ENCODE assay signal across 8 cellular contexts in genomic region chr11:110711448-110711775, GRCh38. TPM values are rescaled to one million over a fixed set of nuclear protein-coding genes. Genes with fewer than 3 reads are reported as not detected.
A peak's percentile ranks its signal among the peaks of the same experiment; 100 is the strongest.
DNase-seq lines count a peak whose midpoint lies in the region; ATAC-seq, FAIRE-seq and TF ChIP-seq lines count a peak whose summit lies in the region.

No MANE protein-coding gene starts in this region.

- H3K27me3 Mint-ChIP-seq in activated T-cell treated with anti-CD3 and anti-CD28 coated beads, Interleukin-2, amount 50 U/mL, for 4 hours (ENCODE audit: low read depth): peaks cover 62% of the 10 kb centered on the region

- H2BK5ac ChIP-seq in mesenchymal stem cell (ENCODE audit: low read depth, low read length, poor library complexity, severe bottlenecking): no peak overlapping the region

- H3K18ac ChIP-seq in mesenchymal stem cell (ENCODE audit: low read depth in 1 of 2, low read length in 2 of 2): peak overlapping the region in 1 of 2 experiments; percentile 46

- DNase-seq in activated T-cell treated with anti-CD3 and anti-CD28 coated beads, Interleukin-2, amount 50 U/mL, for 4 hours: no peak
- no peak for DNase-seq in activated T-cell treated with anti-CD3 and anti-CD28 coated beads for 4 hours
- DNase-seq in astrocyte of the cerebellum (ENCODE audit: low read depth): no peak
- DNase-seq in mesenchymal stem cell: no peak
- no peak for DNase-seq in tibial artery
- DNase-seq in hippocampal formation (lab: John Stamatoyannopoulos, UW): no peak
- DNase-seq in germinal center (ENCODE audit: low spot score): no peak
- no peak for DNase-seq in HTR-8/SVneo (ENCODE audit: insufficient read length, low spot score)

- H2BK15ac ChIP-seq in mesenchymal stem cell (ENCODE audit: low read depth, poor library complexity, severe bottlenecking): no peak overlapping the region

- no peaks in the 10 kb centered on the region for H3K36me3 Mint-ChIP-seq in activated T-cell treated with anti-CD3 and anti-CD28 coated beads, Interleukin-2, amount 50 U/mL, for 4 hours (ENCODE audit: insufficient read depth)

- H3K4me2 ChIP-seq in mesenchymal stem cell (ENCODE audit: low read length, poor library complexity, severe bottlenecking): peak overlapping the region; percentile 81

- H3K9me3 Mint-ChIP-seq in activated T-cell treated with anti-CD3 and anti-CD28 coated beads, Interleukin-2, amount 50 U/mL, for 4 hours: no peaks in the 10 kb centered on the region

- intact Hi-C loops in tibial artery (cut with DNase I; ENCODE audit: low total_unique reads): loop anchor here (5.0 kb wide), 1 partner anchor 516 kb away; no protein-coding TSS in a partner anchor

- FAIRE-seq in HTR-8/SVneo (lab: Jason Lieb, UNC): no peak

- peaks cover 21% of the 10 kb centered on the region for H3K4me1 ChIP-seq in mesenchymal stem cell (ENCODE audit: control insufficient read depth, insufficient read depth, low read depth, low read length)
- peaks cover 0 to 31% (median 20%) of the 10 kb centered on the region in 4 donors for H3K4me1 ChIP-seq in tibial artery

- H3K9me3 ChIP-seq in mesenchymal stem cell (ENCODE audit: control insufficient read depth, low read length): no peaks in the 10 kb centered on the region
- H3K9me3 ChIP-seq in tibial artery: no peaks in the 10 kb centered on the region

- no peaks in the 10 kb centered on the region for H3K36me3 ChIP-seq in mesenchymal stem cell (ENCODE audit: control insufficient read depth in 1 of 2, insufficient read depth in 2 of 2, low read depth in 1 of 2, low read length in 2 of 2)
- H3K36me3 ChIP-seq in tibial artery: no peaks in the 10 kb centered on the region

- peak overlapping the region in 1 of 2 experiments; percentile 29 for H2BK12ac ChIP-seq in mesenchymal stem cell (ENCODE audit: low read length in 2 of 2)

- no peak overlapping the region for H4K91ac ChIP-seq in mesenchymal stem cell (ENCODE audit: low read length)

- H3K4me3 Mint-ChIP-seq in activated T-cell treated with anti-CD3 and anti-CD28 coated beads, Interleukin-2, amount 50 U/mL, for 4 hours: peak overlapping the region; percentile 62

- peak overlapping the region; percentile 86 for H2AFZ ChIP-seq in mesenchymal stem cell (ENCODE audit: low read depth, low read length)

- H3K4me3 ChIP-seq in astrocyte of the cerebellum (ENCODE audit: low read depth, low read length) (peak overlapping the region; percentile 68), mesenchymal stem cell (ENCODE audit: insufficient read depth in 1 of 2, low read depth in 1 of 2, low read length in 2 of 2) (peak overlapping the region; percentile 42 to 78), tibial artery (peak overlapping the region; percentile 60 to 67)

- H3K79me1 ChIP-seq in mesenchymal stem cell (replicated peaks; ENCODE audit: low read length, poor library complexity, severe bottlenecking): no peaks in the 10 kb centered on the region

- no peak overlapping the region for H4K8ac ChIP-seq in mesenchymal stem cell (ENCODE audit: low read length)

- no peak overlapping the region for H3K27ac ChIP-seq in mesenchymal stem cell (ENCODE audit: low read length, poor library complexity, severe bottlenecking)
- H3K27ac ChIP-seq in tibial artery: peak overlapping the region; percentile 66 to 68

- H2BK120ac ChIP-seq in mesenchymal stem cell (ENCODE audit: low read depth, low read length): no peak overlapping the region

- H3K4ac ChIP-seq in mesenchymal stem cell (ENCODE audit: low read depth in 1 of 2, low read length in 2 of 2): no peak overlapping the region

- peak overlapping the region; percentile 71 for H3K9ac ChIP-seq in mesenchymal stem cell (ENCODE audit: low read length)

- 2% methylated on average over 24 of the region's 24 CpGs for WGBS in mesenchymal stem cell

- no peak overlapping the region for H2AK5ac ChIP-seq in mesenchymal stem cell (ENCODE audit: low read length, severe bottlenecking)

- H3K27me3 ChIP-seq in mesenchymal stem cell (ENCODE audit: control insufficient read depth in 1 of 2, insufficient read depth in 1 of 2, low read length in 2 of 2): peaks cover 0 to 45% of the 10 kb centered on the region in 2 experiments
- H3K27me3 ChIP-seq in tibial artery: no peaks in the 10 kb centered on the region

- peak overlapping the region in 1 of 2 experiments; percentile 14 for H3K23ac ChIP-seq in mesenchymal stem cell (ENCODE audit: low read length in 2 of 2)

- H3K4me1 Mint-ChIP-seq in activated T-cell treated with anti-CD3 and anti-CD28 coated beads, Interleukin-2, amount 50 U/mL, for 4 hours (ENCODE audit: low read depth): peaks cover 13% of the 10 kb centered on the region

- no peak for ATAC-seq in activated T-cell treated with anti-CD3 and anti-CD28 coated beads, Interleukin-2, amount 50 U/mL, for 4 hours

- peak overlapping the region in 1 of 2 experiments; percentile 62 for H3K14ac ChIP-seq in mesenchymal stem cell (ENCODE audit: low read length in 2 of 2)

- in situ Hi-C loops in astrocyte of the cerebellum (cut with HindIII; ENCODE audit: low sequenced_read_pairs): no loop called here

- TF ChIP-seq CTCF in astrocyte of the cerebellum (IDR thresholded peaks at IDR 0.05; ENCODE audit: low read depth, low read length, missing control alignments) (no peak), tibial artery (IDR thresholded peaks at IDR 0.05) (no peak)

RNA-seq across cellular contexts. Expression of gene ARHGAP20, which starts 0.8 kb away (rescaled TPM):
- total RNA-seq in activated T-cell treated with anti-CD3 and anti-CD28 coated beads, Interleukin-2, amount 50 U/mL, for 4 hours: under 1 TPM in 2 of 3 donors, not detected in 1; 0.03 to 0.08 TPM
- polyA plus RNA-seq in mesenchymal stem cell (2013, experiment 1 of 2): 0.57 TPM
- 0.58 TPM for polyA plus RNA-seq in mesenchymal stem cell (2013, experiment 2 of 2)
